Comparison of ENCODE assay signal across 8 cellular contexts in genomic region chr22:31343235-31344191, GRCh38.
DNase-seq lines count a peak whose midpoint lies in the region; ATAC-seq lines count a peak whose summit lies in the region.

No MANE protein-coding gene starts in this region.

- no peak for ATAC-seq in HG03378 (IDR thresholded peaks at IDR 0.05; ENCODE audit: unreplicated experiment)

- H3K4me3 Mint-ChIP-seq in T-helper 2 cell treated with Interferon-gamma antibody and Interleukin-4, amounts not matched to agents 5 μg/mL and 100 μg/mL, for 36 hours = peak overlapping the region; percentile 87

- peaks cover 41% of the 10 kb centered on the region for H3K4me1 Mint-ChIP-seq in T-helper 2 cell treated with Interferon-gamma antibody and Interleukin-4, amounts not matched to agents 5 μg/mL and 100 μg/mL, for 36 hours (ENCODE audit: low read depth)

- peaks cover 44% of the 10 kb centered on the region for H3K36me3 Mint-ChIP-seq in T-helper 2 cell treated with Interferon-gamma antibody and Interleukin-4, amounts not matched to agents 5 μg/mL and 100 μg/mL, for 36 hours (ENCODE audit: low read depth)

- H3K27me3 Mint-ChIP-seq in T-helper 2 cell treated with Interferon-gamma antibody and Interleukin-4, amounts not matched to agents 5 μg/mL and 100 μg/mL, for 36 hours (ENCODE audit: low read depth) = no peaks in the 10 kb centered on the region

- peak overlapping the region; percentile 69 for H3K27ac Mint-ChIP-seq in T-helper 2 cell treated with Interferon-gamma antibody and Interleukin-4, amounts not matched to agents 5 μg/mL and 100 μg/mL, for 36 hours

- no peaks in the 10 kb centered on the region for H3K9me3 Mint-ChIP-seq in T-helper 2 cell treated with Interferon-gamma antibody and Interleukin-4, amounts not matched to agents 5 μg/mL and 100 μg/mL, for 36 hours

- DNase-seq in T-helper 2 cell treated with Interferon-gamma antibody and Interleukin-4, amounts not matched to agents 5 μg/mL and 100 μg/mL, for 36 hours (ENCODE audit: low spot score) = peak; percentile 16
- DNase-seq in T-helper 2 cell (no peak), NCI-H526 (lab: John Stamatoyannopoulos, UW) (peak; percentile 88 to 97), amniotic stem cell (lab: John Stamatoyannopoulos, UW) (peak; percentile 13), iPS-NIHi11 (ENCODE audit: low spot score) (peak; percentile 84), NCI-H446 (lab: John Stamatoyannopoulos, UW) (no peak)
- peak; percentile 65 for DNase-seq in stimulated activated CD4-positive, alpha-beta T cell treated with anti-CD3 and anti-CD28 coated beads, Interleukin-15, amount 100 ng/mL, for 24 hours

Comparison
In these comparisons a context has a peak if more than half of its experiments do, and no peak if none do; other contexts are left out.
1. DNase-seq: peak in T-helper 2 cell treated with Interferon-gamma antibody and Interleukin-4, amounts not matched to agents 5 μg/mL and 100 μg/mL, for 36 hours (single experiment), NCI-H526 (2 of 2), amniotic stem cell (single experiment), iPS-NIHi11 (single experiment) and stimulated activated CD4-positive, alpha-beta T cell treated with anti-CD3 and anti-CD28 coated beads, Interleukin-15, amount 100 ng/mL, for 24 hours (single experiment); none in T-helper 2 cell (0 of 5) and NCI-H446 (0 of 2).